ENCODE assay signal across 33 cellular contexts in genomic region chr10:31594331-31594880, GRCh38.
"Had no signal": no experiment of that assay in that cellular context is flagged by ENCODE, and none has a peak within 500 bp of the region (broad histone marks: within the 10 kb centered on the region; RNA-seq: fewer than 3 reads in every experiment).

No MANE protein-coding gene starts in this region.

- H3K36me3 Mint-ChIP-seq: activated naive CD4-positive, alpha-beta T cell treated with anti-CD3 and anti-CD28 coated beads, Interleukin-2, amount 50 U/mL, for 24 hours had no signal

- DNase-seq: activated B cell treated with CpG ODN at 0.5 μM for 24 hours; activated CD4-positive, alpha-beta memory T cell treated with anti-CD3 and anti-CD28 coated beads for 36 hours; activated CD4-positive, alpha-beta T cell treated with anti-CD3 and anti-CD28 coated beads for 36 hours; activated CD4-positive, alpha-beta T cell treated with anti-CD3 and anti-CD28 coated beads, Interleukin-2, amount 10 ng/mL, durations not matched to agents 24 days and 14 days; activated CD8-positive, alpha-beta memory T cell treated with anti-CD3 and anti-CD28 coated beads, Interleukin-2, amount 10 ng/mL, durations not matched to agents 7 days and 5 days; activated CD8-positive, alpha-beta memory T cell treated with anti-CD3 and anti-CD28 coated beads, Interleukin-2, amount 50 U/mL, for 4 hours; activated CD8-positive, alpha-beta T cell treated with anti-CD3 and anti-CD28 coated beads, Interleukin-2, amount 10 ng/mL, durations not matched to agents 7 days and 5 days; activated effector memory CD4-positive, alpha-beta T cell treated with anti-CD3 and anti-CD28 coated beads, Interleukin-2, amount 50 U/mL, for 16 hours; activated naive CD4-positive, alpha-beta T cell treated with anti-CD3 and anti-CD28 coated beads for 36 hours; activated naive CD8-positive, alpha-beta T cell treated with anti-CD3 and anti-CD28 coated beads for 36 hours; activated naive CD8-positive, alpha-beta T cell treated with anti-CD3 and anti-CD28 coated beads, Interleukin-2, amount 50 U/mL, for 24 hours; activated T-cell treated with anti-CD3 and anti-CD28 coated beads, Interleukin-2, amount 50 U/mL, for 1 hour; activated T-cell treated with anti-CD3 and anti-CD28 coated beads, Interleukin-2, amount 50 U/mL, for 48 hours; adrenal gland; amygdala; aorta; body of pancreas; caudate nucleus; cortex of kidney; effector CD8-positive, alpha-beta T cell; esophagus squamous epithelium; foreskin melanocyte; heart right ventricle; T-helper 1 cell; T-helper 17 cell; T1000; WERI-Rb-1 had no signal

- ATAC-seq: activated CD4-positive, alpha-beta T cell treated with anti-CD3 and anti-CD28 coated beads for 36 hours; activated CD4-positive, CD25-positive, alpha-beta regulatory T cell treated with anti-CD3 and anti-CD28 coated beads, Interleukin-2, amount 50 U/mL, for 24 hours; activated CD8-positive, alpha-beta memory T cell treated with anti-CD3 and anti-CD28 coated beads, Interleukin-2, amount 10 ng/mL, durations not matched to agents 7 days and 5 days; activated CD8-positive, alpha-beta T cell treated with anti-CD3 and anti-CD28 coated beads, Interleukin-2, amount 10 ng/mL, durations not matched to agents 7 days and 5 days; activated naive CD8-positive, alpha-beta T cell treated with anti-CD3 and anti-CD28 coated beads, Interleukin-2, amount 50 U/mL, for 24 hours; body of pancreas; heart right ventricle; T-helper 17 cell had no signal

- H3K4me1 Mint-ChIP-seq: activated B cell treated with CpG ODN at 0.5 μM for 24 hours; activated CD4-positive, alpha-beta T cell treated with anti-CD3 and anti-CD28 coated beads, Interleukin-2, amount 10 ng/mL, durations not matched to agents 24 days and 14 days; activated naive CD8-positive, alpha-beta T cell treated with anti-CD3 and anti-CD28 coated beads for 36 hours; activated naive CD8-positive, alpha-beta T cell treated with anti-CD3 and anti-CD28 coated beads, Interleukin-2, amount 50 U/mL, for 24 hours; T-helper 17 cell had no signal

- H3K27ac ChIP-seq: adrenal gland, body of pancreas, epithelial cell of prostate, esophagus squamous epithelium, heart right ventricle, WERI-Rb-1 had no signal

- H3K4me1 ChIP-seq: adrenal gland, body of pancreas, esophagus squamous epithelium had no signal

- H3K27me3 Mint-ChIP-seq: T-helper 17 cell had no signal

- H3K9me3 ChIP-seq: body of pancreas, esophagus squamous epithelium had no signal

- H3K4me3 Mint-ChIP-seq: activated B cell treated with CpG ODN at 0.5 μM for 24 hours; activated CD4-positive, alpha-beta memory T cell treated with anti-CD3 and anti-CD28 coated beads for 36 hours; activated CD4-positive, alpha-beta T cell treated with anti-CD3 and anti-CD28 coated beads for 36 hours; activated CD4-positive, alpha-beta T cell treated with anti-CD3 and anti-CD28 coated beads, Interleukin-2, amount 10 ng/mL, durations not matched to agents 24 days and 14 days; activated CD8-positive, alpha-beta memory T cell treated with anti-CD3 and anti-CD28 coated beads, Interleukin-2, amount 10 ng/mL, durations not matched to agents 7 days and 5 days; activated CD8-positive, alpha-beta T cell treated with anti-CD3 and anti-CD28 coated beads, Interleukin-2, amount 10 ng/mL, durations not matched to agents 7 days and 5 days; activated naive CD4-positive, alpha-beta T cell treated with anti-CD3 and anti-CD28 coated beads for 36 hours; activated naive CD4-positive, alpha-beta T cell treated with anti-CD3 and anti-CD28 coated beads, Interleukin-2, amount 50 U/mL, for 24 hours; activated naive CD8-positive, alpha-beta T cell treated with anti-CD3 and anti-CD28 coated beads for 36 hours; activated naive CD8-positive, alpha-beta T cell treated with anti-CD3 and anti-CD28 coated beads, Interleukin-2, amount 50 U/mL, for 24 hours; activated T-helper 1 cell treated with anti-CD3 and anti-CD28 coated beads, Interleukin-12 subunit alpha, Interleukin-12 subunit beta, Interleukin-2, Interleukin-4 antibody, amounts not matched to agents 30 ng/mL and 10 ng/mL and 1 ng/mL, durations not matched to agents 14 hours and 24 hours and 36 hours; T-helper 17 cell; T-helper 2 cell treated with Interferon-gamma antibody and Interleukin-4, amounts not matched to agents 5 μg/mL and 100 μg/mL, for 36 hours had no signal

- H3K36me3 ChIP-seq: adrenal gland, esophagus squamous epithelium, heart right ventricle, WERI-Rb-1 had no signal

- H3K4me3 ChIP-seq: adrenal gland, body of pancreas, esophagus squamous epithelium, heart right ventricle had no signal

- H3K27me3 ChIP-seq: adrenal gland, body of pancreas, esophagus squamous epithelium, heart right ventricle had no signal

- H3K27ac Mint-ChIP-seq: activated B cell treated with CpG ODN at 0.5 μM for 24 hours; activated CD4-positive, alpha-beta memory T cell treated with anti-CD3 and anti-CD28 coated beads for 36 hours; activated CD4-positive, alpha-beta T cell treated with anti-CD3 and anti-CD28 coated beads for 36 hours; activated CD4-positive, alpha-beta T cell treated with anti-CD3 and anti-CD28 coated beads, Interleukin-2, amount 10 ng/mL, durations not matched to agents 24 days and 14 days; activated CD8-positive, alpha-beta memory T cell treated with anti-CD3 and anti-CD28 coated beads, Interleukin-2, amount 10 ng/mL, durations not matched to agents 7 days and 5 days; activated CD8-positive, alpha-beta T cell treated with anti-CD3 and anti-CD28 coated beads, Interleukin-2, amount 10 ng/mL, durations not matched to agents 7 days and 5 days; activated naive CD4-positive, alpha-beta T cell treated with anti-CD3 and anti-CD28 coated beads for 36 hours; activated naive CD4-positive, alpha-beta T cell treated with anti-CD3 and anti-CD28 coated beads, Interleukin-2, amount 50 U/mL, for 24 hours; activated naive CD8-positive, alpha-beta T cell treated with anti-CD3 and anti-CD28 coated beads for 36 hours; activated naive CD8-positive, alpha-beta T cell treated with anti-CD3 and anti-CD28 coated beads, Interleukin-2, amount 50 U/mL, for 24 hours; activated T-helper 1 cell treated with anti-CD3 and anti-CD28 coated beads, Interleukin-12 subunit alpha, Interleukin-12 subunit beta, Interleukin-2, Interleukin-4 antibody, amounts not matched to agents 30 ng/mL and 10 ng/mL and 1 ng/mL, durations not matched to agents 14 hours and 24 hours and 36 hours; activated T-helper 2 cell treated with anti-CD3 and anti-CD28 coated beads, Interferon-gamma antibody, Interleukin-2, Interleukin-4, amounts not matched to agents 10 μg/mL and 5 μg/mL and 100 μg/mL, durations not matched to agents 14 hours and 24 hours and 36 hours; T-helper 17 cell; T-helper 2 cell treated with Interferon-gamma antibody and Interleukin-4, amounts not matched to agents 5 μg/mL and 100 μg/mL, for 36 hours had no signal
